1 cellular context compared by ENCODE assay signal in the genomic region with DNA sequence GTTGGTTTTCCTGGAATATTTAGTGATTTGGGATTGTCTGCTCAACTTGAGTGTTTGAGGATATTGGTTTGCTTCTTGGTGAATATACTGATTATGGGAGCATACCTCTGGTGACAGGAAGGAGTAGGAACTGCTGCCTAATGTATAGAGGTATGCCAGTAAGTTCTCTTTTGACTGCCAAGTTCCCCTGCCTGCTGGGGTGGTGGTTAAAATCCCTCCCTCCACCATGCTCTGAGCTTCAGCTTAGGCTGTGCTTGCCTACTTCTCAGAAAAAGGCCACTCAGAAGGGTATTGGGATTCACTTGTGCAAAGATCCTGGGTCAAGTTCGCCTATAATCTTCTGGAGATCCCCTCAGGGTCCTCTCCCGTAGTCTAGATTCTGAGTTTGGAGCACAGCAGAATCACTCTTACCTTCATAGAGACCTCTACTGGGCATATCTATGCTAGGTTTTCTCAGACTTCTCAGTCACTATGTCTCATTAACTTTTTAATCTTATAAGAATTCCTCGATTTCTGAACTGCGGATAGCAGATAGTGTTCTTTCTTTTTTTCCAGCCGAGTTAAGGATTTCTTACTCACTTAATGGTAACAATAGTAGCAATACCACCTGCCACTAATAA.
TF ChIP-seq lines count a peak whose summit lies in the region.

No MANE protein-coding gene starts in this region.

TF ChIP-seq in GM12878, 131 proteins besides CTCF, POLR2A, EP300 and RAD21 (continued from another document):
- TF ChIP-seq, protein P1, sequence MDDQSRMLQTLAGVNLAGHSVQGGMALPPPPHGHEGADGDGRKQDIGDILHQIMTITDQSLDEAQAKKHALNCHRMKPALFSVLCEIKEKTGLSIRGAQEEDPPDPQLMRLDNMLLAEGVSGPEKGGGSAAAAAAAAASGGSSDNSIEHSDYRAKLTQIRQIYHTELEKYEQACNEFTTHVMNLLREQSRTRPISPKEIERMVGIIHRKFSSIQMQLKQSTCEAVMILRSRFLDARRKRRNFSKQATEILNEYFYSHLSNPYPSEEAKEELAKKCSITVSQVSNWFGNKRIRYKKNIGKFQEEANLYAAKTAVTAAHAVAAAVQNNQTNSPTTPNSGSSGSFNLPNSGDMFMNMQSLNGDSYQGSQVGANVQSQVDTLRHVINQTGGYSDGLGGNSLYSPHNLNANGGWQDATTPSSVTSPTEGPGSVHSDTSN (IDR thresholded peaks at IDR 0.05; ENCODE audit: insufficient replicate concordance, low read depth, low read length): no peak
